ENCODE assay signal across 23 cellular contexts in the genomic region with DNA sequence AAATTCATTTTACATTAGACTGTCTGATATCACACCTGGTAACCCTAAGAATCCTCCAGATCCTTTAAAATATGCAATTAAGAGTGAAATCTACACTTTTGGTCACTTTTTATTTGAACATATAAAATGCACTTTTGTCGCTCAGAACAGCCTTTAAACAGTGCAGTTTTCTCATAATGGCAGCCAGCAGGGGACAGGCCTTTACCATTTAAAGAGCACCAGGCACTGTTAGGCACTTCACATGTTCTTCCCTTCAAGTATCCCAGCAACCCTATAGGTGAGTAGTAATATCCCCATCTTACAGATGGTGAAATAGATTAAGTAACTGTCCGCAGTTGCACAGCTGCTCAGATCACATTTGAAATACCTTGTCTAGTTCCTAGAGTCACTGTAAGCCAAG. TPM values are rescaled to one million over a fixed set of nuclear protein-coding genes. Genes with fewer than 3 reads are reported as not detected.
DNase-seq lines count a peak whose midpoint lies in the region; ATAC-seq, FAIRE-seq and TF ChIP-seq lines count a peak whose summit lies in the region.
"Had no signal": no experiment of that assay in that cellular context is flagged by ENCODE, and none has a peak within 500 bp of the region (broad histone marks: within the 10 kb centered on the region; RNA-seq: fewer than 3 reads in every experiment).

No MANE protein-coding gene starts in this region.

- H2BK120ac ChIP-seq in mesenchymal stem cell (ENCODE audit: low read depth, low read length), result no peak overlapping the region

- TF ChIP-seq POLR2A in K562 (conservative IDR thresholded peaks at IDR 0.05), result no peak

- H3K9me1 ChIP-seq in K562 (ENCODE audit: control insufficient read depth, insufficient read depth, low read length), result no peaks in the 10 kb centered on the region

- no peak for DNase-seq in BE2C
- no peak for DNase-seq in HTR-8/SVneo (ENCODE audit: insufficient read length, low spot score)
- peak in 1 of 4 experiments; percentile 18 for DNase-seq in K562 (ENCODE audit: extremely low read depth in 1 of 4, low spot score in 3 of 4)
- peak; percentile 14 for DNase-seq in mesenchymal stem cell
- DNase-seq: activated B cell treated with CpG ODN at 0.5 μM for 24 hours; activated CD8-positive, alpha-beta T cell treated with anti-CD3 and anti-CD28 coated beads for 36 hours; activated naive CD4-positive, alpha-beta T cell treated with anti-CD3 and anti-CD28 coated beads, Interleukin-2, amount 50 U/mL, for 16 hours; activated T-cell treated with anti-CD3 and anti-CD28 coated beads, Interleukin-2, amount 50 U/mL, for 4 hours; aorta; hypothalamus; naive B cell; NCI-H1417; NCI-H526 treated with DMSO at 0.1 percent for 48 hours; pancreas; SJCRH30; stimulated activated CD4-positive, alpha-beta T cell treated with anti-CD3 and anti-CD28 coated beads, Interleukin-1b, Interleukin-23, amount 100 ng/mL, for 48 hours; stimulated activated naive CD8-positive, alpha-beta T cell treated with anti-CD3 and anti-CD28 coated beads, Interleukin-15, Interleukin-2, amounts not matched to agents 100 U/mL and 50 U/mL, for 24 hours; tibial artery had no signal

- CTCF ChIA-PET in K562 (lab: Yijun Ruan, JAX; ENCODE audit: low intra/inter-chr PET ratio), result no interaction called here

- no peak for TF ChIP-seq EP300 in K562 (IDR thresholded peaks at IDR 0.05; ENCODE audit: low read length)

- H3K23ac ChIP-seq in mesenchymal stem cell (ENCODE audit: low read length in 2 of 2), result no peak overlapping the region

- 0 out of 2 replicates have a peak, but pooled peaks have one; percentile 16 for TF ChIP-seq CTCF in BE2C (IDR thresholded peaks at IDR 0.05; ENCODE audit: low read depth, low read length)
- TF ChIP-seq CTCF in K562 (IDR thresholded peaks at IDR 0.05 in 2 of 3, conservative IDR thresholded peaks at IDR 0.05 in 1 of 3; ENCODE audit: insufficient read depth in 2 of 3, low read depth in 1 of 3, low read length in 3 of 3), result peak; percentile 24 to 49 (median 29); a peak in 3 of 6 replicates

- H2AK5ac ChIP-seq in mesenchymal stem cell (ENCODE audit: low read length, severe bottlenecking), result no peak overlapping the region

- H2AFZ ChIP-seq in K562 (ENCODE audit: low read depth, low read length), result no peak overlapping the region
- no peak overlapping the region for H2AFZ ChIP-seq in mesenchymal stem cell (ENCODE audit: low read depth, low read length)

- H3K4ac ChIP-seq in mesenchymal stem cell (ENCODE audit: low read depth in 1 of 2, low read length in 2 of 2), result no peak overlapping the region

- H3K36me3 ChIP-seq in BE2C (no peaks in the 10 kb centered on the region), K562 (ENCODE audit: control insufficient read depth, insufficient read depth, low read length) (no peaks in the 10 kb centered on the region), mesenchymal stem cell (ENCODE audit: control insufficient read depth in 1 of 2, insufficient read depth in 2 of 2, low read depth in 1 of 2, low read length in 2 of 2) (no peaks in the 10 kb centered on the region)
- H3K36me3 ChIP-seq: BLaER1 treated with 17β-estradiol and CSF1 and Interleukin-3, amounts not matched to agents 10 nM and 100 nM; pancreas; SJCRH30; tibial artery had no signal

- in situ Hi-C loops in K562 (cut with MboI), result loop anchor here (10.0 kb wide), 1 partner anchor 249 kb away; no protein-coding TSS in a partner anchor

- H2BK5ac ChIP-seq in mesenchymal stem cell (ENCODE audit: low read depth, low read length, poor library complexity, severe bottlenecking), result no peak overlapping the region

- no peak overlapping the region for H3K27ac ChIP-seq in K562 (ENCODE audit: extremely low read depth, low read depth, low read length)
- H3K27ac ChIP-seq in mesenchymal stem cell (ENCODE audit: low read length, poor library complexity, severe bottlenecking), result no peak overlapping the region
- H3K27ac ChIP-seq: BLaER1 treated with 17β-estradiol and CSF1 and Interleukin-3, amounts not matched to agents 10 nM and 100 nM; pancreas; SJCRH30; tibial artery had no signal

- no peak overlapping the region for H3K14ac ChIP-seq in mesenchymal stem cell (ENCODE audit: low read length in 2 of 2)

- 28% methylated on average over 2 of the region's 2 CpGs for WGBS in K562 (ENCODE audit: insufficient coverage, low coverage, missing lambda C conversion rate)
- WGBS in mesenchymal stem cell, result 92% methylated on average over 2 of the region's 2 CpGs

- intact Hi-C loops in K562 (cut with micrococcal nuclease), result no loop called here

- H3K9ac ChIP-seq in K562 (ENCODE audit: insufficient read depth in 1 of 2, low read depth in 2 of 2, low read length in 2 of 2) (no peak overlapping the region), mesenchymal stem cell (ENCODE audit: low read length) (no peak overlapping the region)
- H3K9ac ChIP-seq: BLaER1 treated with 17β-estradiol and CSF1 and Interleukin-3, amounts not matched to agents 10 nM and 100 nM had no signal

- no peak overlapping the region for H4K91ac ChIP-seq in mesenchymal stem cell (ENCODE audit: low read length)

- ATAC-seq in K562, result peak; percentile 86
- no peak for ATAC-seq in GM19452 (IDR thresholded peaks at IDR 0.05; ENCODE audit: unreplicated experiment)
- ATAC-seq in GM18861 (IDR thresholded peaks at IDR 0.05; ENCODE audit: unreplicated experiment), result no peak
- no peak for ATAC-seq in HG03520 (IDR thresholded peaks at IDR 0.05; ENCODE audit: unreplicated experiment)
- ATAC-seq: activated CD8-positive, alpha-beta T cell treated with anti-CD3 and anti-CD28 coated beads for 36 hours; activated T-cell treated with anti-CD3 and anti-CD28 coated beads, Interleukin-2, amount 50 U/mL, for 4 hours; pancreas; stimulated activated naive CD8-positive, alpha-beta T cell treated with anti-CD3 and anti-CD28 coated beads, Interleukin-15, Interleukin-2, amounts not matched to agents 100 U/mL and 50 U/mL, for 24 hours had no signal

- FAIRE-seq in HTR-8/SVneo (lab: Jason Lieb, UNC) (peak; percentile 92), K562 (lab: Jason Lieb, UNC) (no peak)
- FAIRE-seq: keratinocyte, pancreas had no signal

- TF ChIP-seq RAD21 in K562 (CRISPR knock-in tag; conservative IDR thresholded peaks at IDR 0.05 in 1 of 2, IDR thresholded peaks at IDR 0.05 in 1 of 2), result peak; percentile 10 to 64; a peak in 2 of 4 replicates

- no TSS peak for BruUV-seq in K562 (replicated peaks; lab: Mats Ljungman, UMichigan)

- H3K4me3 ChIP-seq in BE2C (ENCODE audit: low read depth, low read length), result no peak overlapping the region
- no peak overlapping the region for H3K4me3 ChIP-seq in K562
- no peak overlapping the region for H3K4me3 ChIP-seq in mesenchymal stem cell (ENCODE audit: insufficient read depth in 1 of 2, low read depth in 1 of 2, low read length in 2 of 2)
- H3K4me3 ChIP-seq: BLaER1 treated with 17β-estradiol and CSF1 and Interleukin-3, amounts not matched to agents 10 nM and 100 nM; pancreas; SJCRH30; tibial artery had no signal

- no peak overlapping the region for H2BK12ac ChIP-seq in mesenchymal stem cell (ENCODE audit: low read length in 2 of 2)

- H4K8ac ChIP-seq in mesenchymal stem cell (ENCODE audit: low read length), result no peak overlapping the region

- H3K9me3 ChIP-seq in BE2C, result no peaks in the 10 kb centered on the region
- no peaks in the 10 kb centered on the region for H3K9me3 ChIP-seq in K562 (replicated peaks; ENCODE audit: control insufficient read depth, insufficient read depth, low read depth, low read length)
- H3K9me3 ChIP-seq in mesenchymal stem cell (ENCODE audit: control insufficient read depth, low read length), result no peaks in the 10 kb centered on the region
- H3K9me3 ChIP-seq: BLaER1 treated with 17β-estradiol and CSF1 and Interleukin-3, amounts not matched to agents 10 nM and 100 nM; pancreas; SJCRH30; tibial artery had no signal

- H3K4me1 ChIP-seq in BE2C (no peaks in the 10 kb centered on the region; the same call in 1 of the 2 replicates), K562 (replicated peaks in 1 of 2; ENCODE audit: control insufficient read depth in 2 of 2, insufficient read depth in 2 of 2, low read length in 2 of 2) (no peaks in the 10 kb centered on the region; a peak in 1 of 5 replicates), mesenchymal stem cell (ENCODE audit: control insufficient read depth, insufficient read depth, low read depth, low read length) (no peaks in the 10 kb centered on the region)
- H3K4me1 ChIP-seq: pancreas, SJCRH30, tibial artery had no signal

- no peaks in the 10 kb centered on the region for H3K79me1 ChIP-seq in mesenchymal stem cell (replicated peaks; ENCODE audit: low read length, poor library complexity, severe bottlenecking)

- H3K79me2 ChIP-seq in K562 (ENCODE audit: control insufficient read depth, insufficient read depth, low read length), result no peaks in the 10 kb centered on the region

- no peak overlapping the region for H3K18ac ChIP-seq in mesenchymal stem cell (ENCODE audit: low read depth in 1 of 2, low read length in 2 of 2)

- H2BK15ac ChIP-seq in mesenchymal stem cell (ENCODE audit: low read depth, poor library complexity, severe bottlenecking), result no peak overlapping the region

- H3K4me2 ChIP-seq in K562 (ENCODE audit: insufficient read depth, low read length) (no peak overlapping the region), mesenchymal stem cell (ENCODE audit: low read length, poor library complexity, severe bottlenecking) (no peak overlapping the region)
- H3K4me2 ChIP-seq: BLaER1 treated with 17β-estradiol and CSF1 and Interleukin-3, amounts not matched to agents 10 nM and 100 nM had no signal

- POLR2A ChIA-PET in K562 (lab: Yijun Ruan, JAX), result no interaction called here

- H3K27me3 ChIP-seq in BE2C (no peaks in the 10 kb centered on the region), K562 (ENCODE audit: control insufficient read depth in 2 of 2, insufficient read depth in 2 of 2, low read length in 2 of 2) (no peaks in the 10 kb centered on the region), mesenchymal stem cell (ENCODE audit: control insufficient read depth in 1 of 2, insufficient read depth in 1 of 2, low read length in 2 of 2) (no peaks in the 10 kb centered on the region)
- H3K27me3 ChIP-seq: BLaER1 treated with 17β-estradiol and CSF1 and Interleukin-3, amounts not matched to agents 10 nM and 100 nM; pancreas; SJCRH30 had no signal

- no peaks in the 10 kb centered on the region for H4K20me1 ChIP-seq in K562 (replicated peaks; ENCODE audit: control insufficient read depth, insufficient read depth, low read length)
- H4K20me1 ChIP-seq: BLaER1 treated with 17β-estradiol and CSF1 and Interleukin-3, amounts not matched to agents 10 nM and 100 nM had no signal

RNA-seq across cellular contexts. Expression of a gene that starts 11.3 kb away (rescaled TPM):
- 0.56 TPM for polyA plus RNA-seq in BE2C (2012; ENCODE audit: insufficient read depth, insufficient read length, low read depth)
- total RNA-seq in K562 (2011; cell fraction: chromatin; rRNA removed; ENCODE audit: low replicate concordance), result 45.6 and 45.9 TPM in 2 replicates
- total RNA-seq in K562 (2011; cell fraction: nucleolus; rRNA removed), result 19.3 and 20.0 TPM in 2 replicates
- total RNA-seq in K562 (2011; cell fraction: nucleoplasm; rRNA removed), result 26.3 and 45.6 TPM in 2 replicates
- total RNA-seq in K562 (2014; rRNA removed) (3.2 and 3.8 TPM in 2 replicates), K562 (2014; rRNA removed; fragmentation: Illumina TruSeq; extraction: Trizol) (4.1 and 4.6 TPM in 2 replicates), K562 (2015; rRNA removed; fragmentation: Illumina TruSeq; extraction: Trizol) (3.3 and 4.0 TPM in 2 replicates), K562 (2021) (6.8 TPM in 2 replicates)
- polyA plus RNA-seq in K562 (2011; rRNA removed) (3.4 and 3.9 TPM in 2 replicates), K562 (2014; fragmentation: Illumina TruSeq; extraction: Trizol) (4.1 and 4.6 TPM in 2 replicates), K562 (2014; fragmentation: Nextera tagmentation; extraction: Ambion mirVana) (1 to 10 TPM in 1 of 2 experiments, under 1 TPM in 1; 0.66 to 1.9 TPM), K562 (2014; rRNA removed) (3.0 and 3.5 TPM in 2 replicates)
- polyA plus RNA-seq in K562 (2011; cell fraction: cytosol; rRNA removed), result 3.2 and 3.5 TPM in 2 replicates
- 15.6 and 27.5 TPM in 2 replicates for polyA plus RNA-seq in K562 (2011; cell fraction: nucleus; rRNA removed)
- polyA plus RNA-seq in K562 (2012), result 6.0 and 6.1 TPM in 2 replicates
- 14.9 and 15.7 TPM in 2 replicates for polyA minus RNA-seq in K562 (2011; rRNA and poly(A)+ RNA removed)
- 6.8 and 10.1 TPM in 2 replicates for polyA minus RNA-seq in K562 (2011; cell fraction: cytosol; rRNA and poly(A)+ RNA removed)
- polyA minus RNA-seq in K562 (2011; cell fraction: nucleus; rRNA and poly(A)+ RNA removed), result 20.5 and 27.5 TPM in 2 replicates
- 21.1 TPM for polyA plus RNA-seq in mesenchymal stem cell (2013, experiment 1 of 2)
- 21.2 TPM for polyA plus RNA-seq in mesenchymal stem cell (2013, experiment 2 of 2)

RNA-seq across cellular contexts. Expression of a gene that starts 45.9 kb away (rescaled TPM):
- 14.8 TPM for polyA plus RNA-seq in BE2C (2012; ENCODE audit: insufficient read depth, insufficient read length, low read depth)
- total RNA-seq in K562 (2011; cell fraction: chromatin; rRNA removed; ENCODE audit: low replicate concordance), result 3.1 and 7.7 TPM in 2 replicates
- total RNA-seq in K562 (2011; cell fraction: nucleolus; rRNA removed), result 2.0 and 3.3 TPM in 2 replicates
- total RNA-seq in K562 (2011; cell fraction: nucleoplasm; rRNA removed), result 4.2 and 7.3 TPM in 2 replicates
- total RNA-seq in K562 (2014; rRNA removed), result 1.9 and 3.0 TPM in 2 replicates
- 4.7 and 4.8 TPM in 2 replicates for total RNA-seq in K562 (2014; rRNA removed; fragmentation: Illumina TruSeq; extraction: Trizol)
- 3.3 and 3.7 TPM in 2 replicates for total RNA-seq in K562 (2015; rRNA removed; fragmentation: Illumina TruSeq; extraction: Trizol)
- total RNA-seq in K562 (2021), result 4.6 and 7.6 TPM in 2 replicates
- 4.3 and 7.1 TPM in 2 replicates for polyA plus RNA-seq in K562 (2011; rRNA removed)
- 0.64 and 1.1 TPM in 2 replicates for polyA plus RNA-seq in K562 (2011; cell fraction: cytosol; rRNA removed)
- polyA plus RNA-seq in K562 (2011; cell fraction: nucleus; rRNA removed), result 1.6 and 2.0 TPM in 2 replicates
- polyA plus RNA-seq in K562 (2012), result 6.2 and 6.8 TPM in 2 replicates
- 2.4 and 3.5 TPM in 2 replicates for polyA plus RNA-seq in K562 (2014; fragmentation: Illumina TruSeq; extraction: Trizol)
- 10 to 100 TPM; 13.5 to 15.8 TPM for polyA plus RNA-seq in K562 (2014; fragmentation: Nextera tagmentation; extraction: Ambion mirVana)
- polyA plus RNA-seq in K562 (2014; rRNA removed), result 2.3 and 2.8 TPM in 2 replicates
- 2.2 and 5.4 TPM in 2 replicates for polyA minus RNA-seq in K562 (2011; rRNA and poly(A)+ RNA removed)
- 1.2 TPM in 1 of 2 replicates, not detected in the other for polyA minus RNA-seq in K562 (2011; cell fraction: cytosol; rRNA and poly(A)+ RNA removed)
- polyA minus RNA-seq in K562 (2011; cell fraction: nucleus; rRNA and poly(A)+ RNA removed), result 1.3 and 1.6 TPM in 2 replicates
- polyA plus RNA-seq in mesenchymal stem cell (2013, experiment 1 of 2), result 13.6 TPM
- polyA plus RNA-seq in mesenchymal stem cell (2013, experiment 2 of 2), result 14.4 TPM
